In the genomic region with DNA sequence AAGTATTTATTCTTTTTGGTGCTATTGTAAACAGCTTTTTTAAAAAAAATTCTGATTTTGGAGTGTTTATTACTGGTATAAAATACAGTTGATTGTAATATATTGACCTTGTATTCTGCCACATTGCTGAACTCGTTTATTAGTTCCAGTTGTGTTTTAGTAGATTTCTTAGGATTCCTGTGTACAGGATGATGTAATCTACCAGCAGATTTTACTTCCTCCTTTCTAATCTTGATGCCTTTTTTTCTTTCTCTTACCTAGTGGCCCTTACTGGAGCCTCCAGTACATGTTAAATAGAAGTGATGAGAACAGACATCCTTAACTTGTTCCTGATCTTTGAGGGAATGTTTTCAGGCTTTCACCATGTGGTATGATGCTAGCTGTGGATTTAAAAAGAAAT, we compare ENCODE assay signal across 15 cellular contexts.
"Had no signal": no experiment of that assay in that cellular context is flagged by ENCODE, and none has a peak within 500 bp of the region (broad histone marks: within the 10 kb centered on the region; RNA-seq: fewer than 3 reads in every experiment).

No MANE protein-coding gene starts in this region.

- H3K9me3 ChIP-seq: colonic mucosa, lower lobe of right lung, upper lobe of right lung had no signal

- ATAC-seq: lower lobe of right lung, upper lobe of right lung had no signal

- DNase-seq: activated CD4-positive, alpha-beta memory T cell treated with anti-CD3 and anti-CD28 coated beads, Interleukin-2, amount 10 ng/mL, durations not matched to agents 7 days and 5 days; activated CD4-positive, alpha-beta T cell treated with anti-CD3 and anti-CD28 coated beads for 1 hour; activated gamma-delta T cell; activated T-cell treated with anti-CD3 and anti-CD28 coated beads, Interleukin-2, amount 50 U/mL, for 48 hours; aorta; colonic mucosa; effector CD8-positive, alpha-beta T cell; hippocampal formation; lower lobe of right lung; midbrain; stimulated activated CD4-positive, alpha-beta T cell treated with anti-CD3 and anti-CD28 coated beads, Interleukin-4, amount 100 ng/mL, for 1 hour; stimulated activated CD8-positive, alpha-beta memory T cell treated with anti-CD3 and anti-CD28 coated beads, Interleukin-4, amount 100 ng/mL, for 48 hours; upper lobe of right lung had no signal

- H3K9ac ChIP-seq: neural progenitor cell, parathyroid adenoma had no signal

- H3K27me3 ChIP-seq: colonic mucosa, upper lobe of right lung had no signal

- H2AFZ ChIP-seq: neural progenitor cell, parathyroid adenoma had no signal

- H3K4me3 ChIP-seq: colonic mucosa, lower lobe of right lung, neural progenitor cell, upper lobe of right lung had no signal

- H3K36me3 ChIP-seq: colonic mucosa, lower lobe of right lung, neural progenitor cell, upper lobe of right lung had no signal

- H3K4me2 ChIP-seq: neural progenitor cell had no signal

- H3K27ac ChIP-seq: colonic mucosa, lower lobe of right lung, neural progenitor cell, parathyroid adenoma, upper lobe of right lung had no signal

- H3K4me1 ChIP-seq: colonic mucosa, lower lobe of right lung, neural progenitor cell, parathyroid adenoma, upper lobe of right lung had no signal
